Comparison of ENCODE assay signal across 11 cellular contexts in genomic region chr10:1766049-1766448, GRCh38. TPM values are rescaled to one million over a fixed set of nuclear protein-coding genes. Genes with fewer than 3 reads are reported as not detected.
"Had no signal": no experiment of that assay in that cellular context is flagged by ENCODE, and none has a peak within 500 bp of the region (broad histone marks: within the 10 kb centered on the region; RNA-seq: fewer than 3 reads in every experiment).

No MANE protein-coding gene starts in this region.

- FAIRE-seq: HTR-8/SVneo, K562 had no signal

- H3K4me3 ChIP-seq: GM23248, HAP-1, K562 had no signal

- H3K9ac ChIP-seq: GM23248 had no signal

- H3K4me3 Mint-ChIP-seq: HFFc6 had no signal

- H3K36me3 ChIP-seq: HAP-1 had no signal

- DNase-seq: GM23248, GOT3, H7, HFFc6, IMR-90 had no signal

- H3K4me1 ChIP-seq: HAP-1 had no signal

- ATAC-seq: HCT116, K562 had no signal

- H3K27ac Mint-ChIP-seq: HFFc6 had no signal

- H3K9me3 ChIP-seq: HAP-1 had no signal

- H3K27ac ChIP-seq: GM23248, HL-60 had no signal

RNA-seq across cellular contexts. Expression of gene ADARB2, which starts 28.7 kb away (rescaled TPM):
- total RNA-seq: GM23248, HFFc6, HT-29, IMR-90, K562 had no signal
- polyA plus RNA-seq: GM23248, IMR-90, K562 had no signal
